ENCODE assay signal across 8 cellular contexts in genomic region chr5:61658592-61659008, GRCh38.
DNase-seq lines count a peak whose midpoint lies in the region; ATAC-seq and TF ChIP-seq lines count a peak whose summit lies in the region.

No MANE protein-coding gene starts in this region.

- H3K9me3 ChIP-seq in BE2C, result no peaks in the 10 kb centered on the region

- ATAC-seq in HG03565 (IDR thresholded peaks at IDR 0.05; ENCODE audit: unreplicated experiment), result peak; percentile 76

- no peak overlapping the region for H3K4me3 ChIP-seq in BE2C (ENCODE audit: low read depth, low read length)

- H3K4me1 ChIP-seq in BE2C, result 0 out of 2 replicates have a peak, but pooled peaks cover 6% of the 10 kb centered on the region

- H3K27me3 ChIP-seq in BE2C, result no peaks in the 10 kb centered on the region

- DNase-seq in BE2C, result peak; percentile 91
- peak; percentile 67 for DNase-seq in GM19240 (ENCODE audit: insufficient read length, low spot score)
- peak; percentile 37 for DNase-seq in NCI-H82 treated with DMSO at 0.1 percent for 48 hours (lab: John Stamatoyannopoulos, UW; ENCODE audit: unreplicated experiment)
- peak; percentile 54 to 96 (median 92) for DNase-seq in activated CD8-positive, alpha-beta memory T cell treated with anti-CD3 and anti-CD28 coated beads for 48 hours (ENCODE audit: low read depth in 2 of 3, low spot score in 2 of 3)
- peak; percentile 65 for DNase-seq in epidermal melanocyte (ENCODE audit: insufficient read length, low spot score)
- DNase-seq in mucosa of gallbladder (ENCODE audit: low spot score), result peak; percentile 86
- DNase-seq in stimulated activated CD8-positive, alpha-beta memory T cell treated with anti-CD3 and anti-CD28 coated beads, Interleukin-4, amount 100 ng/mL, for 48 hours, result peak; percentile 96

- peak; percentile 96 for TF ChIP-seq CTCF in BE2C (IDR thresholded peaks at IDR 0.05; ENCODE audit: low read depth, low read length)

- no peaks in the 10 kb centered on the region for H3K36me3 ChIP-seq in BE2C

Comparison
In these comparisons a context has a peak if more than half of its experiments do, and no peak if none do; other contexts are left out.
1. DNase-seq: peak in every context shown above with its lines; median percentile 96 in stimulated activated CD8-positive, alpha-beta memory T cell treated with anti-CD3 and anti-CD28 coated beads, Interleukin-4, amount 100 ng/mL, for 48 hours; 92 in activated CD8-positive, alpha-beta memory T cell treated with anti-CD3 and anti-CD28 coated beads for 48 hours; 91 in BE2C; 86 in mucosa of gallbladder; 67 in GM19240; 65 in epidermal melanocyte; 37 in NCI-H82 treated with DMSO at 0.1 percent for 48 hours.